Comparison of ENCODE assay signal across 17 cellular contexts in genomic region chr5:112532654-112533314, GRCh38.
DNase-seq lines count a peak whose midpoint lies in the region; ATAC-seq, FAIRE-seq and TF ChIP-seq lines count a peak whose summit lies in the region.
"Had no signal": no experiment of that assay in that cellular context is flagged by ENCODE, and none has a peak within 500 bp of the region (broad histone marks: within the 10 kb centered on the region; RNA-seq: fewer than 3 reads in every experiment).

No MANE protein-coding gene starts in this region.

- H3K23me2 ChIP-seq in H1 (ENCODE audit: low read depth, low read length), result no peaks in the 10 kb centered on the region

- TF ChIP-seq CTCF in H1 (IDR thresholded peaks at IDR 0.05; ENCODE audit: control extremely low read depth in 1 of 3, insufficient read depth in 1 of 3, low read depth in 1 of 3, low read length in 3 of 3), result no peak

- peak; percentile 52 for ATAC-seq in GM19452 (IDR thresholded peaks at IDR 0.05; ENCODE audit: unreplicated experiment)
- peak; percentile 25 for ATAC-seq in HG03520 (IDR thresholded peaks at IDR 0.05; ENCODE audit: unreplicated experiment)
- ATAC-seq: T-cell had no signal

- H3K79me2 ChIP-seq in H1 (ENCODE audit: control insufficient read depth in 1 of 2, insufficient read depth in 2 of 2, low read length in 2 of 2) (no peaks in the 10 kb centered on the region), GM23248 (ENCODE audit: insufficient read depth) (no peaks in the 10 kb centered on the region)

- POLR2A ChIA-PET in H1 (lab: Charles Lee; ENCODE audit: partially characterized antibody), result interaction anchor here (0.6 to 1.1 kb wide), 2 partner anchors 207 to 368 kb away, joined by 3 read pairs; no protein-coding TSS in a partner anchor

- H3K27ac ChIP-seq in BLaER1 (no peak overlapping the region), H1 (ENCODE audit: low read depth, low read length) (no peak overlapping the region), GM23248 (no peak overlapping the region)
- H3K27ac ChIP-seq: cardiac muscle cell, foreskin keratinocyte, neutrophil had no signal

- FAIRE-seq in H1 (lab: Jason Lieb, UNC) (no peak), GM19239 (lab: Jason Lieb, UNC) (no peak)
- FAIRE-seq: D721Med, H54 had no signal

- no peak overlapping the region for H4K5ac ChIP-seq in H1 (ENCODE audit: insufficient read length, low read depth, low read length)

- peak overlapping the region; percentile 9; the same call in 1 of the 2 replicates for H2BK20ac ChIP-seq in H1 (ENCODE audit: low read length)

- 84% methylated on average over 4 of the region's 4 CpGs; no CpG with 5 or more reads in 1 of the 2 experiments for WGBS in H1 (ENCODE audit: extremely low coverage in 1 of 2, insufficient coverage in 1 of 2, insufficient read length in 1 of 2, insufficient replicate concordance in 2 of 2, low coverage in 1 of 2, low lambda C conversion rate in 2 of 2, missing lambda C conversion rate in 1 of 2), 2 experiments
- 23 to 25% methylated on average over 4 of the region's 4 CpGs for WGBS in GM23248 (ENCODE audit: low coverage in 1 of 2, low lambda C conversion rate in 2 of 2, missing lambda C conversion rate in 2 of 2), 2 experiments

- H2AFZ ChIP-seq in H1 (ENCODE audit: low read length) (peak overlapping the region; percentile 82), GM23248 (no peak overlapping the region)

- H3K9me3 ChIP-seq in BLaER1 (no peaks in the 10 kb centered on the region), H1 (ENCODE audit: insufficient read depth in 2 of 2, low read depth in 1 of 2, low read length in 1 of 2) (no peaks in the 10 kb centered on the region), GM23248 (ENCODE audit: low read depth) (no peaks in the 10 kb centered on the region)
- H3K9me3 ChIP-seq: neutrophil had no signal

- H3K4me1 ChIP-seq in BLaER1 (peaks cover 12% of the 10 kb centered on the region), H1 (replicated peaks in 1 of 4; ENCODE audit: control insufficient read depth in 3 of 4, insufficient read depth in 4 of 4, low read length in 3 of 4) (peaks cover 0 to 4% (median 2%) of the 10 kb centered on the region in 4 experiments; a peak in 3 of 7 replicates), GM23248 (ENCODE audit: insufficient read depth) (no peaks in the 10 kb centered on the region)
- H3K4me1 ChIP-seq: foreskin keratinocyte had no signal

- H2BK12ac ChIP-seq in H1 (ENCODE audit: low read depth, low read length), result no peak overlapping the region

- TF ChIP-seq POLR2A in H1 (IDR thresholded peaks at IDR 0.05; ENCODE audit: control extremely low read depth in 1 of 2, low read depth in 2 of 2, low read length in 2 of 2), result no peak

- TF ChIP-seq RAD21 in H1 (IDR thresholded peaks at IDR 0.05 in 1 of 2, conservative IDR thresholded peaks at IDR 0.05 in 1 of 2; ENCODE audit: low read depth in 2 of 2, low read length in 2 of 2), result no peak

- no peak overlapping the region for H4K91ac ChIP-seq in H1 (replicated peaks; ENCODE audit: insufficient read length, low read length)

- no peak overlapping the region for H2BK5ac ChIP-seq in H1 (ENCODE audit: low read depth, low read length)

- no peak overlapping the region for H2BK15ac ChIP-seq in H1 (ENCODE audit: low read length)

- H3K4me3 ChIP-seq in BLaER1, result no peak overlapping the region
- no peak overlapping the region for H3K4me3 ChIP-seq in H1 (ENCODE audit: extremely low read depth in 1 of 4, insufficient read depth in 2 of 4, low read depth in 3 of 4, low read length in 4 of 4)
- no peak overlapping the region for H3K4me3 ChIP-seq in GM23248
- H3K4me3 ChIP-seq: cardiac muscle cell had no signal

- no peaks in the 10 kb centered on the region for H3K27me3 ChIP-seq in BLaER1
- H3K27me3 ChIP-seq in H1 (replicated peaks in 1 of 4; ENCODE audit: control insufficient read depth in 3 of 4, extremely low read depth in 1 of 4, insufficient read depth in 3 of 4, low read length in 3 of 4), result no peaks in the 10 kb centered on the region
- H3K27me3 ChIP-seq in GM23248 (replicated peaks; ENCODE audit: insufficient read depth), result no peaks in the 10 kb centered on the region
- H3K27me3 ChIP-seq: cardiac muscle cell had no signal

- no peak overlapping the region for H2BK120ac ChIP-seq in H1 (replicated peaks; ENCODE audit: low read depth, low read length)

- no peak for TF ChIP-seq EP300 in H1 (IDR thresholded peaks at IDR 0.05; ENCODE audit: borderline replicate concordance in 1 of 2, low read depth in 2 of 2, low read length in 2 of 2)

- H3K9ac ChIP-seq in BLaER1 (no peak overlapping the region), H1 (replicated peaks in 1 of 4; ENCODE audit: extremely low read depth in 1 of 4, low read depth in 3 of 4, low read length in 3 of 4) (no peak overlapping the region), GM23248 (no peak overlapping the region)

- CTCF ChIA-PET in H1 (lab: Charles Lee; ENCODE audit: partially characterized antibody), result interaction anchor here (0.7 to 3.9 kb wide), 13 partner anchors 8 to 227 kb away, joined by 3 to 16 read pairs (median 4); partner anchors contain the start of gene EPB41L4A

- H4K20me1 ChIP-seq in BLaER1 (no peaks in the 10 kb centered on the region), H1 (replicated peaks in 1 of 2; ENCODE audit: control insufficient read depth in 1 of 2, insufficient read depth in 2 of 2, low read length in 2 of 2) (no peaks in the 10 kb centered on the region), GM23248 (ENCODE audit: insufficient read depth) (no peaks in the 10 kb centered on the region)

- no peaks in the 10 kb centered on the region for H3K9me2 ChIP-seq in GM23248 (ENCODE audit: insufficient read depth)

- no peaks in the 10 kb centered on the region for H3K79me1 ChIP-seq in H1 (ENCODE audit: low read depth, low read length)

- H3K4me2 ChIP-seq in BLaER1 (peak overlapping the region; percentile 46), H1 (ENCODE audit: insufficient read depth in 1 of 2, low read depth in 2 of 2, low read length in 2 of 2) (no peak overlapping the region), GM23248 (ENCODE audit: unreplicated experiment) (no peak overlapping the region)

- no peak overlapping the region for H2AK5ac ChIP-seq in H1 (ENCODE audit: low read depth, low read length)

- no peak overlapping the region for H3K23ac ChIP-seq in H1 (ENCODE audit: insufficient read length)

- no peak overlapping the region for H3K4ac ChIP-seq in H1 (replicated peaks; ENCODE audit: insufficient read length, low read depth, low read length)

- no peak overlapping the region for H3K56ac ChIP-seq in H1 (replicated peaks; ENCODE audit: insufficient read length, low read depth, low read length)

- H3K18ac ChIP-seq in H1 (ENCODE audit: extremely low read depth, low read length), result no peak overlapping the region

- in situ Hi-C loops in GM23248 (cut with MboI), result no loop called here

- no peak overlapping the region for H3K14ac ChIP-seq in H1 (ENCODE audit: insufficient read length)

- no peaks in the 10 kb centered on the region for H3F3A ChIP-seq in GM23248 (ENCODE audit: insufficient read depth)

- DNase-seq in H1 (ENCODE audit: low read depth in 1 of 2, low spot score in 2 of 2) (no peak), NCI-H524 treated with DMSO at 0.1 percent for 48 hours (lab: John Stamatoyannopoulos, UW) (no peak), GM23248 (no peak), GM19239 (ENCODE audit: insufficient read length, low spot score) (no peak)
- no peak for DNase-seq in central memory CD4-positive, alpha-beta T cell
- DNase-seq: activated CD4-positive, alpha-beta T cell treated with anti-CD3 and anti-CD28 coated beads for 36 hours; NCI-H1105 treated with DMSO at 0.1 percent for 48 hours; RPMI8226; T-cell had no signal

- H3K36me3 ChIP-seq in BLaER1, result no peaks in the 10 kb centered on the region
- no peaks in the 10 kb centered on the region for H3K36me3 ChIP-seq in H1 (ENCODE audit: control insufficient read depth in 2 of 4, insufficient read depth in 4 of 4, low read length in 3 of 4)
- H3K36me3 ChIP-seq in GM23248 (ENCODE audit: low read depth), result no peaks in the 10 kb centered on the region
- H3K36me3 ChIP-seq: cardiac muscle cell, neutrophil had no signal

- no peak overlapping the region for H4K8ac ChIP-seq in H1 (ENCODE audit: extremely low read depth, insufficient read depth, low read length)

TF ChIP-seq in H1, 55 proteins besides CTCF, POLR2A, EP300 and RAD21 (continues in another document):
- TF ChIP-seq CTBP2 (IDR thresholded peaks at IDR 0.05; ENCODE audit: borderline replicate concordance, insufficient read depth, insufficient read length, low read length) (no peak), SUZ12 (IDR thresholded peaks at IDR 0.05; ENCODE audit: low read length) (no peak), HDAC6 (IDR thresholded peaks at IDR 0.05; ENCODE audit: low read depth, low read length) (no peak), SIRT6 (IDR thresholded peaks at IDR 0.05; ENCODE audit: low read length) (no peak), PHF8 (conservative IDR thresholded peaks at IDR 0.05; ENCODE audit: low read depth, low read length) (no peak), ATF3 (IDR thresholded peaks at IDR 0.05; ENCODE audit: insufficient read depth, low read depth, low read length) (no peak), BRCA1 (IDR thresholded peaks at IDR 0.05; ENCODE audit: low read depth, low read length) (no peak), SIN3A (conservative IDR thresholded peaks at IDR 0.05 in 1 of 2, IDR thresholded peaks at IDR 0.05 in 1 of 2; ENCODE audit: low read depth in 1 of 2, low read length in 2 of 2) (no peak), TBP (IDR thresholded peaks at IDR 0.05; ENCODE audit: low read depth, low read length) (no peak), BACH1 (IDR thresholded peaks at IDR 0.05; ENCODE audit: low read length) (no peak), EGR1 (IDR thresholded peaks at IDR 0.05; ENCODE audit: borderline replicate concordance, low read depth, low read length) (no peak), RNF2 (IDR thresholded peaks at IDR 0.05; ENCODE audit: borderline replicate concordance, low read depth, low read length, missing control alignments, poor library complexity, severe bottlenecking) (no peak), MAX (IDR thresholded peaks at IDR 0.05) (no peak)
